ENCODE assay signal across 1 cellular context in the genomic region with DNA sequence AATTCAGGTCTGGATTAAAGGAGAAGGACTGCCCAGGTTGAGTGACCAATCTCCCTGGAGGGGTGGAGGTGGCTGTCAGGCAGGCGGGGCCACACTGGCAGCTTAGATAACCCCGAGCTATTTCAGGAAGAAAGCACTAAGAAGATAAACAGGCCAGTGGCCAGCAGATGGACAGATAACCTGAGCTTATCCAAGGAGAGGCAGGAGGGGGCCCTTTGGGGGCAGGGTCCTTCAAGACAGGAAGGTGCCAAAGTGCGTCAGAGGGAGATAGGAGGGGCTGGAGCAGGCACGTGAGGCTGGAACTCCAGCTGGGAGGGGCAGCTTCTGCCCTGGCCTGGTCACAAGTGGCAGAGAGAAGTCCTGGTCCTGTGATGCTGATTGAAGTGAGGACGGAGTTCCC.
TF ChIP-seq lines count a peak whose summit lies in the region.

No MANE protein-coding gene starts in this region.

TF ChIP-seq in GM23338, 12 proteins besides CTCF, POLR2A, EP300 and RAD21:
- TF ChIP-seq JUNB (IDR thresholded peaks at IDR 0.05; ENCODE audit: unreplicated experiment), result no peak
- TF ChIP-seq, protein P1, sequence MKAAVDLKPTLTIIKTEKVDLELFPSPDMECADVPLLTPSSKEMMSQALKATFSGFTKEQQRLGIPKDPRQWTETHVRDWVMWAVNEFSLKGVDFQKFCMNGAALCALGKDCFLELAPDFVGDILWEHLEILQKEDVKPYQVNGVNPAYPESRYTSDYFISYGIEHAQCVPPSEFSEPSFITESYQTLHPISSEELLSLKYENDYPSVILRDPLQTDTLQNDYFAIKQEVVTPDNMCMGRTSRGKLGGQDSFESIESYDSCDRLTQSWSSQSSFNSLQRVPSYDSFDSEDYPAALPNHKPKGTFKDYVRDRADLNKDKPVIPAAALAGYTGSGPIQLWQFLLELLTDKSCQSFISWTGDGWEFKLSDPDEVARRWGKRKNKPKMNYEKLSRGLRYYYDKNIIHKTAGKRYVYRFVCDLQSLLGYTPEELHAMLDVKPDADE (IDR thresholded peaks at IDR 0.05), result no peak
- TF ChIP-seq ZNF331 (CRISPR knock-in tag; IDR thresholded peaks at IDR 0.05; ENCODE audit: low read depth), result no peak
- no peak for TF ChIP-seq POLR2AphosphoS5 (IDR thresholded peaks at IDR 0.05; ENCODE audit: low read depth)
- no peak for TF ChIP-seq EZH2phosphoT487 (IDR thresholded peaks at IDR 0.05; ENCODE audit: unreplicated experiment)
- TF ChIP-seq, protein P2, sequence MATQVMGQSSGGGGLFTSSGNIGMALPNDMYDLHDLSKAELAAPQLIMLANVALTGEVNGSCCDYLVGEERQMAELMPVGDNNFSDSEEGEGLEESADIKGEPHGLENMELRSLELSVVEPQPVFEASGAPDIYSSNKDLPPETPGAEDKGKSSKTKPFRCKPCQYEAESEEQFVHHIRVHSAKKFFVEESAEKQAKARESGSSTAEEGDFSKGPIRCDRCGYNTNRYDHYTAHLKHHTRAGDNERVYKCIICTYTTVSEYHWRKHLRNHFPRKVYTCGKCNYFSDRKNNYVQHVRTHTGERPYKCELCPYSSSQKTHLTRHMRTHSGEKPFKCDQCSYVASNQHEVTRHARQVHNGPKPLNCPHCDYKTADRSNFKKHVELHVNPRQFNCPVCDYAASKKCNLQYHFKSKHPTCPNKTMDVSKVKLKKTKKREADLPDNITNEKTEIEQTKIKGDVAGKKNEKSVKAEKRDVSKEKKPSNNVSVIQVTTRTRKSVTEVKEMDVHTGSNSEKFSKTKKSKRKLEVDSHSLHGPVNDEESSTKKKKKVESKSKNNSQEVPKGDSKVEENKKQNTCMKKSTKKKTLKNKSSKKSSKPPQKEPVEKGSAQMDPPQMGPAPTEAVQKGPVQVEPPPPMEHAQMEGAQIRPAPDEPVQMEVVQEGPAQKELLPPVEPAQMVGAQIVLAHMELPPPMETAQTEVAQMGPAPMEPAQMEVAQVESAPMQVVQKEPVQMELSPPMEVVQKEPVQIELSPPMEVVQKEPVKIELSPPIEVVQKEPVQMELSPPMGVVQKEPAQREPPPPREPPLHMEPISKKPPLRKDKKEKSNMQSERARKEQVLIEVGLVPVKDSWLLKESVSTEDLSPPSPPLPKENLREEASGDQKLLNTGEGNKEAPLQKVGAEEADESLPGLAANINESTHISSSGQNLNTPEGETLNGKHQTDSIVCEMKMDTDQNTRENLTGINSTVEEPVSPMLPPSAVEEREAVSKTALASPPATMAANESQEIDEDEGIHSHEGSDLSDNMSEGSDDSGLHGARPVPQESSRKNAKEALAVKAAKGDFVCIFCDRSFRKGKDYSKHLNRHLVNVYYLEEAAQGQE (IDR thresholded peaks at IDR 0.05; ENCODE audit: unreplicated experiment), result no peak
- no peak for TF ChIP-seq NANOG (IDR thresholded peaks at IDR 0.05; ENCODE audit: borderline replicate concordance)
- TF ChIP-seq STAT1 (IDR thresholded peaks at IDR 0.05; ENCODE audit: unreplicated experiment), result no peak
- TF ChIP-seq EZH2 (IDR thresholded peaks at IDR 0.05; ENCODE audit: low read depth, unreplicated experiment), result no peak
- TF ChIP-seq CREB1 (CRISPR knock-in tag; IDR thresholded peaks at IDR 0.05; ENCODE audit: low read depth), result no peak
- TF ChIP-seq, protein P3, sequence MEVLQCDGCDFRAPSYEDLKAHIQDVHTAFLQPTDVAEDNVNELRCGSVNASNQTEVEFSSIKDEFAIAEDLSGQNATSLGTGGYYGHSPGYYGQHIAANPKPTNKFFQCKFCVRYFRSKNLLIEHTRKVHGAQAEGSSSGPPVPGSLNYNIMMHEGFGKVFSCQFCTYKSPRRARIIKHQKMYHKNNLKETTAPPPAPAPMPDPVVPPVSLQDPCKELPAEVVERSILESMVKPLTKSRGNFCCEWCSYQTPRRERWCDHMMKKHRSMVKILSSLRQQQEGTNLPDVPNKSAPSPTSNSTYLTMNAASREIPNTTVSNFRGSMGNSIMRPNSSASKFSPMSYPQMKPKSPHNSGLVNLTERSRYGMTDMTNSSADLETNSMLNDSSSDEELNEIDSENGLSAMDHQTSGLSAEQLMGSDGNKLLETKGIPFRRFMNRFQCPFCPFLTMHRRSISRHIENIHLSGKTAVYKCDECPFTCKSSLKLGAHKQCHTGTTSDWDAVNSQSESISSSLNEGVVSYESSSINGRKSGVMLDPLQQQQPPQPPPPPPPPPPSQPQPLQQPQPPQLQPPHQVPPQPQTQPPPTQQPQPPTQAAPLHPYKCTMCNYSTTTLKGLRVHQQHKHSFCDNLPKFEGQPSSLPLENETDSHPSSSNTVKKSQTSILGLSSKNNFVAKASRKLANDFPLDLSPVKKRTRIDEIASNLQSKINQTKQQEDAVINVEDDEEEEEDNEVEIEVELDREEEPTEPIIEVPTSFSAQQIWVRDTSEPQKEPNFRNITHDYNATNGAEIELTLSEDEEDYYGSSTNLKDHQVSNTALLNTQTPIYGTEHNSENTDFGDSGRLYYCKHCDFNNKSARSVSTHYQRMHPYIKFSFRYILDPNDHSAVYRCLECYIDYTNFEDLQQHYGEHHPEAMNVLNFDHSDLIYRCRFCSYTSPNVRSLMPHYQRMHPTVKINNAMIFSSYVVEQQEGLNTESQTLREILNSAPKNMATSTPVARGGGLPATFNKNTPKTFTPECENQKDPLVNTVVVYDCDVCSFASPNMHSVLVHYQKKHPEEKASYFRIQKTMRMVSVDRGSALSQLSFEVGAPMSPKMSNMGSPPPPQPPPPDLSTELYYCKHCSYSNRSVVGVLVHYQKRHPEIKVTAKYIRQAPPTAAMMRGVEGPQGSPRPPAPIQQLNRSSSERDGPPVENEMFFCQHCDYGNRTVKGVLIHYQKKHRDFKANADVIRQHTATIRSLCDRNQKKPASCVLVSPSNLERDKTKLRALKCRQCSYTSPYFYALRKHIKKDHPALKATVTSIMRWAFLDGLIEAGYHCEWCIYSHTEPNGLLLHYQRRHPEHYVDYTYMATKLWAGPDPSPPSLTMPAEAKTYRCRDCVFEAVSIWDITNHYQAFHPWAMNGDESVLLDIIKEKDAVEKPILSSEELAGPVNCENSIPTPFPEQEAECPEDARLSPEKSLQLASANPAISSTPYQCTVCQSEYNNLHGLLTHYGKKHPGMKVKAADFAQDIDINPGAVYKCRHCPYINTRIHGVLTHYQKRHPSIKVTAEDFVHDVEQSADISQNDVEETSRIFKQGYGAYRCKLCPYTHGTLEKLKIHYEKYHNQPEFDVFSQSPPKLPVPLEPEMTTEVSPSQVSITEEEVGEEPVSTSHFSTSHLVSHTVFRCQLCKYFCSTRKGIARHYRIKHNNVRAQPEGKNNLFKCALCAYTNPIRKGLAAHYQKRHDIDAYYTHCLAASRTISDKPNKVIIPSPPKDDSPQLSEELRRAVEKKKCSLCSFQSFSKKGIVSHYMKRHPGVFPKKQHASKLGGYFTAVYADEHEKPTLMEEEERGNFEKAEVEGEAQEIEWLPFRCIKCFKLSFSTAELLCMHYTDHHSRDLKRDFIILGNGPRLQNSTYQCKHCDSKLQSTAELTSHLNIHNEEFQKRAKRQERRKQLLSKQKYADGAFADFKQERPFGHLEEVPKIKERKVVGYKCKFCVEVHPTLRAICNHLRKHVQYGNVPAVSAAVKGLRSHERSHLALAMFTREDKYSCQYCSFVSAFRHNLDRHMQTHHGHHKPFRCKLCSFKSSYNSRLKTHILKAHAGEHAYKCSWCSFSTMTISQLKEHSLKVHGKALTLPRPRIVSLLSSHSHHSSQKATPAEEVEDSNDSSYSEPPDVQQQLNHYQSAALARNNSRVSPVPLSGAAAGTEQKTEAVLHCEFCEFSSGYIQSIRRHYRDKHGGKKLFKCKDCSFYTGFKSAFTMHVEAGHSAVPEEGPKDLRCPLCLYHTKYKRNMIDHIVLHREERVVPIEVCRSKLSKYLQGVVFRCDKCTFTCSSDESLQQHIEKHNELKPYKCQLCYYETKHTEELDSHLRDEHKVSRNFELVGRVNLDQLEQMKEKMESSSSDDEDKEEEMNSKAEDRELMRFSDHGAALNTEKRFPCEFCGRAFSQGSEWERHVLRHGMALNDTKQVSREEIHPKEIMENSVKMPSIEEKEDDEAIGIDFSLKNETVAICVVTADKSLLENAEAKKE (CRISPR knock-in tag; IDR thresholded peaks at IDR 0.05), result no peak
- no peak for TF ChIP-seq ZNF114 (CRISPR knock-in tag; IDR thresholded peaks at IDR 0.05)
